Comparison of ENCODE assay signal across 9 cellular contexts in the genomic region with DNA sequence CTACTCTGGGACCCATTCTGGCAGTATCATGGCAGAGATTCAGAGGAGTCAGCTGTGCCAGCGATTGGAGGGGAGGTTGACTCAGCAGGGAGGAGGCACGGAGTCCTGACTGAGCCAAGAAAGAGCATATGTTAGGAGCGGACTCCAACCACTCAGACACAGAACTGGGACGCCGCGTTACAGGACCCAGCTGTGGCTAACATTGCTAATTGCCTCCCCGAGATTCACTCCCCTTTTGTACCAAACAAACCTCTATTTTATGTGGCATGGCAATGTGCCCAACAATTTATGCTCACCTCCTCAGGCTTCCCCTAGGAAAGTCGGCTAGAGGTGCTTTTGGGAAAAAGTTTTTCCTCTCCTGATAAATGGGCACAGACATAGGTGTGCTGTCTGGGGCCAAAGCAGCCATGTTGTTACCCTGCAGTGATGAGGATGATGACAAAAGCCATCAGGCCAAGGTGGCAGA. TPM values are rescaled to one million over a fixed set of nuclear protein-coding genes. Genes with fewer than 3 reads are reported as not detected.
A peak's percentile ranks its signal among the peaks of the same experiment; 100 is the strongest.
DNase-seq lines count a peak whose midpoint lies in the region; ATAC-seq and TF ChIP-seq lines count a peak whose summit lies in the region.
"Had no signal": no experiment of that assay in that cellular context is flagged by ENCODE, and none has a peak within 500 bp of the region (broad histone marks: within the 10 kb centered on the region; RNA-seq: fewer than 3 reads in every experiment).

No MANE protein-coding gene starts in this region.

- WGBS in esophagus muscularis mucosa, result 32% methylated on average over 8 of the region's 8 CpGs

- TF ChIP-seq POLR2A in esophagus muscularis mucosa (IDR thresholded peaks at IDR 0.05; ENCODE audit: low read depth), result no peak

- H3K4me3 Mint-ChIP-seq in natural killer cell (no peak overlapping the region), CD14-positive monocyte (no peak overlapping the region)
- H3K4me3 Mint-ChIP-seq: activated T-cell treated with anti-CD3 and anti-CD28 coated beads, Interleukin-2, amount 50 U/mL, for 4 hours had no signal

- no peaks in the 10 kb centered on the region for H3K9me3 ChIP-seq in esophagus muscularis mucosa
- no peaks in the 10 kb centered on the region for H3K9me3 ChIP-seq in osteoblast (ENCODE audit: low read depth, low read length)

- peak in 9 of 14 donors; percentile 0 to 96 (median 36) for DNase-seq in C1 segment of cervical spinal cord (lab: John Stamatoyannopoulos, UW)
- DNase-seq in NCI-H446 (lab: John Stamatoyannopoulos, UW), result peak; percentile 90 to 94
- peak; percentile 92 for DNase-seq in esophagus muscularis mucosa (ENCODE audit: extremely low spot score)
- peak; percentile 91 for DNase-seq in osteoblast (ENCODE audit: insufficient read length, low spot score, missing footprints)
- DNase-seq in NOMO-1 treated with dmso at 0.1 percent for 144 hours (lab: John Stamatoyannopoulos, UW; ENCODE audit: unreplicated experiment), result no peak
- DNase-seq in natural killer cell, result no peak
- DNase-seq in CD14-positive monocyte (ENCODE audit: low spot score), result no peak
- DNase-seq: activated T-cell treated with anti-CD3 and anti-CD28 coated beads, Interleukin-2, amount 50 U/mL, for 4 hours had no signal

- TF ChIP-seq CTCF in esophagus muscularis mucosa (IDR thresholded peaks at IDR 0.05) (no peak), osteoblast (IDR thresholded peaks at IDR 0.05; ENCODE audit: extremely low read depth, low read depth, low read length) (no peak), natural killer cell (IDR thresholded peaks at IDR 0.05) (no peak), CD14-positive monocyte (IDR thresholded peaks at IDR 0.05) (no peak)

- no peaks in the 10 kb centered on the region for H4K20me1 ChIP-seq in osteoblast (ENCODE audit: insufficient read depth, low read length)

- peak overlapping the region; percentile 66 for H3K4me2 ChIP-seq in osteoblast (ENCODE audit: insufficient read depth, low read length)

- no peaks in the 10 kb centered on the region for H3K36me3 ChIP-seq in esophagus muscularis mucosa
- H3K36me3 ChIP-seq in osteoblast (ENCODE audit: insufficient read depth, low read length), result no peaks in the 10 kb centered on the region

- H3K4me1 Mint-ChIP-seq in natural killer cell (no peaks in the 10 kb centered on the region), CD14-positive monocyte (no peaks in the 10 kb centered on the region)

- H3K27ac ChIP-seq in esophagus muscularis mucosa (replicated peaks in 1 of 4), result peak overlapping the region; percentile 63 to 73 (median 70)
- no peak overlapping the region for H3K27ac ChIP-seq in osteoblast (ENCODE audit: low read depth, low read length)

- H3K27me3 ChIP-seq in esophagus muscularis mucosa (no peaks in the 10 kb centered on the region), osteoblast (ENCODE audit: insufficient read depth, low read length) (no peaks in the 10 kb centered on the region)

- no peak for ATAC-seq in natural killer cell
- ATAC-seq in HG02642 (IDR thresholded peaks at IDR 0.05; ENCODE audit: poor library complexity, unreplicated experiment), result no peak
- ATAC-seq: activated T-cell treated with anti-CD3 and anti-CD28 coated beads, Interleukin-2, amount 50 U/mL, for 4 hours had no signal

- intact Hi-C loops in esophagus muscularis mucosa (cut with DNase I), result no loop called here
- intact Hi-C loops in natural killer cell (cut with micrococcal nuclease), result no loop called here
- intact Hi-C loops in CD14-positive monocyte (cut with micrococcal nuclease), result no loop called here

- H3K27ac Mint-ChIP-seq in natural killer cell, result no peak overlapping the region
- no peak overlapping the region for H3K27ac Mint-ChIP-seq in CD14-positive monocyte

- TF ChIP-seq EP300 in esophagus muscularis mucosa (IDR thresholded peaks at IDR 0.05), result no peak

- H3K4me3 ChIP-seq in esophagus muscularis mucosa (peak overlapping the region in 2 of 4 donors; percentile 10 to 18), osteoblast (ENCODE audit: insufficient read depth, low read length) (peak overlapping the region; percentile 28)

- H3K4me1 ChIP-seq in esophagus muscularis mucosa (peaks cover 0 to 14% (median 12%) of the 10 kb centered on the region in 4 donors), osteoblast (ENCODE audit: insufficient read depth, low read length) (peaks cover 6% of the 10 kb centered on the region)

- H2AFZ ChIP-seq in osteoblast (ENCODE audit: low read length), result peak overlapping the region; percentile 36

- H3K9me3 Mint-ChIP-seq in natural killer cell (no peaks in the 10 kb centered on the region), CD14-positive monocyte (peaks cover 0 to 1% (median 0%) of the 10 kb centered on the region in 7 donors)
- H3K9me3 Mint-ChIP-seq: activated T-cell treated with anti-CD3 and anti-CD28 coated beads, Interleukin-2, amount 50 U/mL, for 4 hours had no signal

- H3K36me3 Mint-ChIP-seq in natural killer cell (no peaks in the 10 kb centered on the region), CD14-positive monocyte (no peaks in the 10 kb centered on the region)

- H3K27me3 Mint-ChIP-seq in natural killer cell (ENCODE audit: low read depth in 2 of 2) (peaks cover 0 to 6% of the 10 kb centered on the region in 2 donors), CD14-positive monocyte (ENCODE audit: low read depth in 3 of 3) (peaks cover 1 to 11% (median 7%) of the 10 kb centered on the region in 3 donors)

- H3K79me2 ChIP-seq in osteoblast (ENCODE audit: insufficient read depth, low read length), result no peaks in the 10 kb centered on the region

RNA-seq across cellular contexts. Expression of gene CLIP1, which starts 15.2 kb away (rescaled TPM):
- total RNA-seq in esophagus muscularis mucosa (100 to 1,000 TPM; 234 to 263 (median 250) TPM), osteoblast (90.8 and 103 TPM in 2 replicates), natural killer cell (10 to 100 TPM; 67.1 to 88.5 (median 69.1) TPM)
- polyA plus RNA-seq in CD14-positive monocyte, result 10 to 100 TPM in 1 of 2 donors, 1 to 10 TPM in 1; 6.7 to 12.9 TPM

Comparison
In these comparisons a context has a peak if more than half of its experiments do, and no peak if none do; other contexts are left out.
1. DNase-seq: peak in C1 segment of cervical spinal cord (9 of 14), NCI-H446 (2 of 2), esophagus muscularis mucosa (single experiment) and osteoblast (single experiment); none in NOMO-1 treated with dmso at 0.1 percent for 144 hours (single experiment), natural killer cell (single experiment) and CD14-positive monocyte (single experiment).